In genomic region chr4:175705407-175705806, GRCh38 we compare ENCODE assay signal across 12 cellular contexts.
DNase-seq lines count a peak whose midpoint lies in the region; ATAC-seq, FAIRE-seq and TF ChIP-seq lines count a peak whose summit lies in the region.
"Had no signal": no experiment of that assay in that cellular context is flagged by ENCODE, and none has a peak within 500 bp of the region (broad histone marks: within the 10 kb centered on the region; RNA-seq: fewer than 3 reads in every experiment).

No MANE protein-coding gene starts in this region.

- no peak overlapping the region for H3K4me3 ChIP-seq in cardiac muscle cell
- no peak overlapping the region for H3K4me3 ChIP-seq in right atrium auricular region
- no peak overlapping the region for H3K4me3 ChIP-seq in brain microvascular endothelial cell (ENCODE audit: low read depth, low read length)

- H3K36me3 ChIP-seq in cardiac muscle cell (no peaks in the 10 kb centered on the region), right atrium auricular region (no peaks in the 10 kb centered on the region), brain microvascular endothelial cell (replicated peaks) (no peaks in the 10 kb centered on the region)

- in situ Hi-C loops in brain microvascular endothelial cell (cut with HindIII; ENCODE audit: low pct_ligation_motif_present, low sequenced_read_pairs) (no loop called here), ACHN (cut with HindIII; ENCODE audit: low pct_ligation_motif_present, low pct_unique_long_range_greater_than_20kb, low sequenced_read_pairs) (no loop called here)

- DNase-seq in cardiac muscle cell (ENCODE audit: low read depth in 1 of 2, low spot score in 1 of 2), result peak; percentile 0 to 31
- DNase-seq in right atrium auricular region (ENCODE audit: low spot score), result no peak
- DNase-seq in brain microvascular endothelial cell, result peak; percentile 2
- DNase-seq in urothelium cell line (ENCODE audit: low spot score), result peak; percentile 5
- no peak for DNase-seq in ACHN
- no peak for DNase-seq in activated T-cell treated with anti-CD3 and anti-CD28 coated beads, Interleukin-2, amount 50 U/mL, for 4 hours
- DNase-seq in activated CD4-positive, alpha-beta T cell treated with anti-CD3 and anti-CD28 coated beads for 48 hours, result no peak
- DNase-seq: IMR-90, small intestine had no signal

- H3K4me1 ChIP-seq in cardiac muscle cell (ENCODE audit: low read depth) (no peaks in the 10 kb centered on the region), right atrium auricular region (no peaks in the 10 kb centered on the region)

- no peaks in the 10 kb centered on the region for H3K36me3 Mint-ChIP-seq in activated T-cell treated with anti-CD3 and anti-CD28 coated beads, Interleukin-2, amount 50 U/mL, for 4 hours (ENCODE audit: insufficient read depth)

- no peak for ATAC-seq in activated T-cell treated with anti-CD3 and anti-CD28 coated beads, Interleukin-2, amount 50 U/mL, for 4 hours
- ATAC-seq: activated T-helper 17 cell treated with anti-CD3 and anti-CD28 coated beads, Interleukin-2, amount 50 U/mL, for 72 hours had no signal

- no peaks in the 10 kb centered on the region for H3K4me1 Mint-ChIP-seq in activated T-cell treated with anti-CD3 and anti-CD28 coated beads, Interleukin-2, amount 50 U/mL, for 4 hours (ENCODE audit: low read depth)
- H3K4me1 Mint-ChIP-seq: activated T-helper 17 cell treated with anti-CD3 and anti-CD28 coated beads, Interleukin-2, amount 50 U/mL, for 72 hours had no signal

- no peak overlapping the region for H3K4me3 Mint-ChIP-seq in activated T-cell treated with anti-CD3 and anti-CD28 coated beads, Interleukin-2, amount 50 U/mL, for 4 hours
- H3K4me3 Mint-ChIP-seq: activated T-helper 17 cell treated with anti-CD3 and anti-CD28 coated beads, Interleukin-2, amount 50 U/mL, for 72 hours had no signal

- H3K27me3 Mint-ChIP-seq in activated T-cell treated with anti-CD3 and anti-CD28 coated beads, Interleukin-2, amount 50 U/mL, for 4 hours (ENCODE audit: low read depth), result no peaks in the 10 kb centered on the region
- H3K27me3 Mint-ChIP-seq: activated T-helper 17 cell treated with anti-CD3 and anti-CD28 coated beads, Interleukin-2, amount 50 U/mL, for 72 hours had no signal

- H3K27me3 ChIP-seq in cardiac muscle cell (no peaks in the 10 kb centered on the region), right atrium auricular region (no peaks in the 10 kb centered on the region), brain microvascular endothelial cell (replicated peaks) (no peaks in the 10 kb centered on the region), layer of hippocampus (ENCODE audit: control insufficient read depth, insufficient read depth, low read length) (no peaks in the 10 kb centered on the region)

- H3K27ac ChIP-seq in cardiac muscle cell, result no peak overlapping the region
- no peak overlapping the region for H3K27ac ChIP-seq in right atrium auricular region
- no peak overlapping the region for H3K27ac ChIP-seq in brain microvascular endothelial cell
- peak overlapping the region; percentile 46 for H3K27ac ChIP-seq in layer of hippocampus (ENCODE audit: low read depth, low read length)

- FAIRE-seq in urothelium cell line (lab: Jason Lieb, UNC), result no peak
- FAIRE-seq: endometrium, small intestine had no signal

- H3K9me3 Mint-ChIP-seq in activated T-cell treated with anti-CD3 and anti-CD28 coated beads, Interleukin-2, amount 50 U/mL, for 4 hours, result no peaks in the 10 kb centered on the region
- H3K9me3 Mint-ChIP-seq: activated T-helper 17 cell treated with anti-CD3 and anti-CD28 coated beads, Interleukin-2, amount 50 U/mL, for 72 hours had no signal

- H3K9me3 ChIP-seq in cardiac muscle cell (ENCODE audit: low read depth) (no peaks in the 10 kb centered on the region), right atrium auricular region (no peaks in the 10 kb centered on the region)

- TF ChIP-seq CTCF in cardiac muscle cell (IDR thresholded peaks at IDR 0.05; ENCODE audit: low read depth, low read length) (no peak), right atrium auricular region (IDR thresholded peaks at IDR 0.05) (no peak), brain microvascular endothelial cell (IDR thresholded peaks at IDR 0.05; ENCODE audit: low read depth, low read length, missing control alignments) (no peak)

Comparison
In these comparisons a context has a peak if more than half of its experiments do, and no peak if none do; other contexts are left out.
1. DNase-seq: peak in cardiac muscle cell (2 of 2), brain microvascular endothelial cell (single experiment) and urothelium cell line (single experiment); none in right atrium auricular region (single experiment), ACHN (single experiment), activated T-cell treated with anti-CD3 and anti-CD28 coated beads, Interleukin-2, amount 50 U/mL, for 4 hours (single experiment) and activated CD4-positive, alpha-beta T cell treated with anti-CD3 and anti-CD28 coated beads for 48 hours (single experiment).